Comparison of ENCODE assay signal across 5 cellular contexts in genomic region chr3:63146154-63146553, GRCh38.
"Had no signal": no experiment of that assay in that cellular context is flagged by ENCODE, and none has a peak within 500 bp of the region (broad histone marks: within the 10 kb centered on the region; RNA-seq: fewer than 3 reads in every experiment).

No MANE protein-coding gene starts in this region.

- H2AFZ ChIP-seq: GM23338 had no signal

- H3K27ac ChIP-seq: HL-60 had no signal

- ATAC-seq: GM23338, HepG2 had no signal

- DNase-seq: H9, HCEC 1CT had no signal

- H3K4me2 ChIP-seq: GM23338 had no signal

- H3K4me3 ChIP-seq: GM23338 had no signal
